ENCODE assay signal across 1 cellular context in genomic region chr16:74862743-74863244, GRCh38.
A peak's percentile ranks its signal among the peaks of the same experiment; 100 is the strongest.
TF ChIP-seq lines count a peak whose summit lies in the region.

No MANE protein-coding gene starts in this region.

TF ChIP-seq in K562, 482 proteins besides CTCF, POLR2A, EP300 and RAD21 (continued from another document):
- TF ChIP-seq, protein P1, sequence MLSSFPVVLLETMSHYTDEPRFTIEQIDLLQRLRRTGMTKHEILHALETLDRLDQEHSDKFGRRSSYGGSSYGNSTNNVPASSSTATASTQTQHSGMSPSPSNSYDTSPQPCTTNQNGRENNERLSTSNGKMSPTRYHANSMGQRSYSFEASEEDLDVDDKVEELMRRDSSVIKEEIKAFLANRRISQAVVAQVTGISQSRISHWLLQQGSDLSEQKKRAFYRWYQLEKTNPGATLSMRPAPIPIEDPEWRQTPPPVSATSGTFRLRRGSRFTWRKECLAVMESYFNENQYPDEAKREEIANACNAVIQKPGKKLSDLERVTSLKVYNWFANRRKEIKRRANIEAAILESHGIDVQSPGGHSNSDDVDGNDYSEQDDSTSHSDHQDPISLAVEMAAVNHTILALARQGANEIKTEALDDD (IDR thresholded peaks at IDR 0.05), result peak; percentile 66; the same call in 1 of the 2 replicates
- no peak for TF ChIP-seq ZNF12 (CRISPR knock-in tag; IDR thresholded peaks at IDR 0.05)
- TF ChIP-seq ATF7 (IDR thresholded peaks at IDR 0.05), result 0 out of 2 replicates have a peak, but pooled peaks have one; percentile 22
- TF ChIP-seq CREB1 (IDR thresholded peaks at IDR 0.05), result no peak
- TF ChIP-seq CREB1 (CRISPR knock-in tag; IDR thresholded peaks at IDR 0.05), result 0 out of 2 replicates have a peak, but pooled peaks have one; percentile 34
- TF ChIP-seq PRDM10 (IDR thresholded peaks at IDR 0.05; ENCODE audit: partially characterized antibody), result peak; percentile 74
- 0 out of 2 replicates have a peak, but pooled peaks have one; percentile 50 for TF ChIP-seq TARDBP (IDR thresholded peaks at IDR 0.05)
- 0 out of 4 replicates have a peak, but pooled peaks of 1 of the 2 experiments have one; percentile 21 for TF ChIP-seq RCOR1 (IDR thresholded peaks at IDR 0.05; ENCODE audit: borderline replicate concordance in 1 of 2, low read depth in 2 of 2, low read length in 2 of 2)
- peak; percentile 53; the same call in 1 of the 2 replicates for TF ChIP-seq CREM (IDR thresholded peaks at IDR 0.05; ENCODE audit: low read depth)
- peak; percentile 36; the same call in 1 of the 2 replicates for TF ChIP-seq RB1 (IDR thresholded peaks at IDR 0.05; ENCODE audit: low read depth)
- no peak for TF ChIP-seq ZNF217 (CRISPR knock-in tag; IDR thresholded peaks at IDR 0.05)
- no peak for TF ChIP-seq NR2C2 (CRISPR knock-in tag; IDR thresholded peaks at IDR 0.05)
- peak; percentile 35; the same call in 1 of the 2 replicates for TF ChIP-seq NR2C2 (tag; IDR thresholded peaks at IDR 0.05)
- peak; percentile 98 for TF ChIP-seq DACH1 (IDR thresholded peaks at IDR 0.05; ENCODE audit: partially characterized antibody)
